ENCODE assay signal across 1 cellular context in genomic region chr22:45796009-45796408, GRCh38.
TF ChIP-seq lines count a peak whose summit lies in the region.

No MANE protein-coding gene starts in this region.

TF ChIP-seq in K562, 482 proteins besides CTCF, POLR2A, EP300 and RAD21 (continued from another document):
- TF ChIP-seq ZBTB33 (CRISPR knock-in tag; IDR thresholded peaks at IDR 0.05): peak; percentile 58; the same call in 1 of the 2 replicates
- TF ChIP-seq ZNF280A (IDR thresholded peaks at IDR 0.05; ENCODE audit: low read depth, partially characterized antibody): peak; percentile 39
- peak; percentile 78 for TF ChIP-seq CBX5 (IDR thresholded peaks at IDR 0.05; ENCODE audit: borderline replicate concordance, low read depth)
- 0 out of 4 replicates have a peak, but pooled peaks of 1 of the 2 experiments have one; percentile 22 for TF ChIP-seq TRIM24 (IDR thresholded peaks at IDR 0.05)
